Comparison of ENCODE assay signal across 8 cellular contexts in genomic region chrX:18886344-18887161, GRCh38.
A peak's percentile ranks its signal among the peaks of the same experiment; 100 is the strongest.
DNase-seq lines count a peak whose midpoint lies in the region; ATAC-seq lines count a peak whose summit lies in the region.

No MANE protein-coding gene starts in this region.

- peak; percentile 67 for DNase-seq in AG20443 (ENCODE audit: low spot score)
- DNase-seq in NCI-H526 (lab: John Stamatoyannopoulos, UW) = peak; percentile 42 to 72
- DNase-seq in activated CD8-positive, alpha-beta memory T cell treated with anti-CD3 and anti-CD28 coated beads, Interleukin-2, amount 50 U/mL, for 48 hours = peak; percentile 70
- DNase-seq in myocyte (ENCODE audit: low read depth) = peak; percentile 88
- peak; percentile 52 for DNase-seq in superior temporal gyrus (ENCODE audit: extremely low spot score)

- ATAC-seq in GM18861 (IDR thresholded peaks at IDR 0.05; ENCODE audit: unreplicated experiment) (peak; percentile 68), HG03045 (IDR thresholded peaks at IDR 0.05; ENCODE audit: unreplicated experiment) (peak; percentile 77), esophagus mucosa (peak; percentile 87)

Comparison
In these comparisons a context has a peak if more than half of its experiments do, and no peak if none do; other contexts are left out.
1. Peak in every context shown above with its lines: DNase-seq and ATAC-seq.